In genomic region chrX:20254712-20255299, GRCh38 we compare ENCODE assay signal across 2 cellular contexts.
A peak's percentile ranks its signal among the peaks of the same experiment; 100 is the strongest.
TF ChIP-seq lines count a peak whose summit lies in the region.

No MANE protein-coding gene starts in this region.

TF ChIP-seq in IMR-90, 13 proteins besides CTCF, POLR2A, EP300 and RAD21:
- peak; percentile 77 for TF ChIP-seq MAFK (IDR thresholded peaks at IDR 0.05; ENCODE audit: low read depth, low read length)
- no peak for TF ChIP-seq RCOR1 (IDR thresholded peaks at IDR 0.05; ENCODE audit: insufficient replicate concordance, low read length)
- TF ChIP-seq NFE2L2 (IDR thresholded peaks at IDR 0.05; ENCODE audit: low read depth, low read length), result peak; percentile 93
- no peak for TF ChIP-seq FOS (IDR thresholded peaks at IDR 0.05; ENCODE audit: low read depth, low read length)

TF ChIP-seq in K562, 482 proteins besides CTCF, POLR2A, EP300 and RAD21:
- TF ChIP-seq MEIS2 (IDR thresholded peaks at IDR 0.05; ENCODE audit: partially characterized antibody) (no peak), TRIM24 (IDR thresholded peaks at IDR 0.05) (0 out of 4 replicates have a peak, but pooled peaks of 1 of the 2 experiments have one; percentile 12), NFE2L1 (tag; IDR thresholded peaks at IDR 0.05; ENCODE audit: borderline replicate concordance, low read depth) (peak; percentile 81), NFYB (IDR thresholded peaks at IDR 0.05; ENCODE audit: extremely low read depth, insufficient read length) (no peak), MAFG (tag; conservative IDR thresholded peaks at IDR 0.05) (peak; percentile 90), DPF2 (IDR thresholded peaks at IDR 0.05) (0 out of 2 replicates have a peak, but pooled peaks have one; percentile 29), RAD51 (IDR thresholded peaks at IDR 0.05; ENCODE audit: borderline replicate concordance, low read depth) (no peak), MAFF (IDR thresholded peaks at IDR 0.05; ENCODE audit: low read length) (peak; percentile 81), MYBL2 (IDR thresholded peaks at IDR 0.05; ENCODE audit: low read depth) (no peak), MYBL2 (CRISPR knock-in tag; IDR thresholded peaks at IDR 0.05; ENCODE audit: borderline replicate concordance) (no peak), NR2C2 (CRISPR knock-in tag; IDR thresholded peaks at IDR 0.05) (no peak), NR2C2 (tag; IDR thresholded peaks at IDR 0.05) (no peak), C11orf30 (IDR thresholded peaks at IDR 0.05; ENCODE audit: low read depth) (peak; percentile 85), ZNF316 (IDR thresholded peaks at IDR 0.05) (peak; percentile 95), RNF2 (IDR thresholded peaks at IDR 0.05) (no peak), CBX2 (IDR thresholded peaks at IDR 0.05; ENCODE audit: insufficient read depth, low read length, poor library complexity, severe bottlenecking) (no peak), ZNF436 (CRISPR knock-in tag; IDR thresholded peaks at IDR 0.05) (no peak), ZNF766 (CRISPR knock-in tag; conservative IDR thresholded peaks at IDR 0.05) (no peak), NFE2 (IDR thresholded peaks at IDR 0.05; ENCODE audit: low read depth) (peak; percentile 82), ZNF282 (CRISPR knock-in tag; IDR thresholded peaks at IDR 0.05) (no peak), PHB2 (IDR thresholded peaks at IDR 0.05; ENCODE audit: low read depth) (no peak), ERF (CRISPR knock-in tag; IDR thresholded peaks at IDR 0.05) (no peak), CEBPG (CRISPR knock-in tag; IDR thresholded peaks at IDR 0.05) (no peak), CEBPG (tag; conservative IDR thresholded peaks at IDR 0.05 in 1 of 2, IDR thresholded peaks at IDR 0.05 in 1 of 2) (no peak), MAFK (IDR thresholded peaks at IDR 0.05; ENCODE audit: low read length) (peak; percentile 68; the same call in 1 of the 2 replicates), NFIC (IDR thresholded peaks at IDR 0.05) (peak; percentile 50; the same call in 1 of the 2 replicates), NFATC3 (IDR thresholded peaks at IDR 0.05) (no peak), NFIX (CRISPR knock-in tag; IDR thresholded peaks at IDR 0.05; ENCODE audit: low read depth) (no peak), ZNF23 (CRISPR knock-in tag; IDR thresholded peaks at IDR 0.05) (no peak), LCOR (CRISPR knock-in tag; IDR thresholded peaks at IDR 0.05) (no peak)
- TF ChIP-seq, protein P1, sequence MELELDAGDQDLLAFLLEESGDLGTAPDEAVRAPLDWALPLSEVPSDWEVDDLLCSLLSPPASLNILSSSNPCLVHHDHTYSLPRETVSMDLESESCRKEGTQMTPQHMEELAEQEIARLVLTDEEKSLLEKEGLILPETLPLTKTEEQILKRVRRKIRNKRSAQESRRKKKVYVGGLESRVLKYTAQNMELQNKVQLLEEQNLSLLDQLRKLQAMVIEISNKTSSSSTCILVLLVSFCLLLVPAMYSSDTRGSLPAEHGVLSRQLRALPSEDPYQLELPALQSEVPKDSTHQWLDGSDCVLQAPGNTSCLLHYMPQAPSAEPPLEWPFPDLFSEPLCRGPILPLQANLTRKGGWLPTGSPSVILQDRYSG (tag; conservative IDR thresholded peaks at IDR 0.05; ENCODE audit: low read depth), result no peak
- TF ChIP-seq, protein P2, sequence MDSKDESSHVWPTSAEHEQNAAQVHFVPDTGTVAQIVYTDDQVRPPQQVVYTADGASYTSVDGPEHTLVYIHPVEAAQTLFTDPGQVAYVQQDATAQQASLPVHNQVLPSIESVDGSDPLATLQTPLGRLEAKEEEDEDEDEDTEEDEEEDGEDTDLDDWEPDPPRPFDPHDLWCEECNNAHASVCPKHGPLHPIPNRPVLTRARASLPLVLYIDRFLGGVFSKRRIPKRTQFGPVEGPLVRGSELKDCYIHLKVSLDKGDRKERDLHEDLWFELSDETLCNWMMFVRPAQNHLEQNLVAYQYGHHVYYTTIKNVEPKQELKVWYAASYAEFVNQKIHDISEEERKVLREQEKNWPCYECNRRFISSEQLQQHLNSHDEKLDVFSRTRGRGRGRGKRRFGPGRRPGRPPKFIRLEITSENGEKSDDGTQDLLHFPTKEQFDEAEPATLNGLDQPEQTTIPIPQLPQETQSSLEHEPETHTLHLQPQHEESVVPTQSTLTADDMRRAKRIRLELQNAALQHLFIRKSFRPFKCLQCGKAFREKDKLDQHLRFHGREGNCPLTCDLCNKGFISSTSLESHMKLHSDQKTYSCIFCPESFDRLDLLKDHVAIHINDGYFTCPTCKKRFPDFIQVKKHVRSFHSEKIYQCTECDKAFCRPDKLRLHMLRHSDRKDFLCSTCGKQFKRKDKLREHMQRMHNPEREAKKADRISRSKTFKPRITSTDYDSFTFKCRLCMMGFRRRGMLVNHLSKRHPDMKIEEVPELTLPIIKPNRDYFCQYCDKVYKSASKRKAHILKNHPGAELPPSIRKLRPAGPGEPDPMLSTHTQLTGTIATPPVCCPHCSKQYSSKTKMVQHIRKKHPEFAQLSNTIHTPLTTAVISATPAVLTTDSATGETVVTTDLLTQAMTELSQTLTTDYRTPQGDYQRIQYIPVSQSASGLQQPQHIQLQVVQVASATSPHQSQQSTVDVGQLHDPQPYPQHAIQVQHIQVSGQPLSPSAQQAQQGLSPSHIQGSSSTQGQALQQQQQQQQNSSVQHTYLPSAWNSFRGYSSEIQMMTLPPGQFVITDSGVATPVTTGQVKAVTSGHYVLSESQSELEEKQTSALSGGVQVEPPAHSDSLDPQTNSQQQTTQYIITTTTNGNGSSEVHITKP (IDR thresholded peaks at IDR 0.05; ENCODE audit: partially characterized antibody), result peak; percentile 81
- TF ChIP-seq, protein P3, sequence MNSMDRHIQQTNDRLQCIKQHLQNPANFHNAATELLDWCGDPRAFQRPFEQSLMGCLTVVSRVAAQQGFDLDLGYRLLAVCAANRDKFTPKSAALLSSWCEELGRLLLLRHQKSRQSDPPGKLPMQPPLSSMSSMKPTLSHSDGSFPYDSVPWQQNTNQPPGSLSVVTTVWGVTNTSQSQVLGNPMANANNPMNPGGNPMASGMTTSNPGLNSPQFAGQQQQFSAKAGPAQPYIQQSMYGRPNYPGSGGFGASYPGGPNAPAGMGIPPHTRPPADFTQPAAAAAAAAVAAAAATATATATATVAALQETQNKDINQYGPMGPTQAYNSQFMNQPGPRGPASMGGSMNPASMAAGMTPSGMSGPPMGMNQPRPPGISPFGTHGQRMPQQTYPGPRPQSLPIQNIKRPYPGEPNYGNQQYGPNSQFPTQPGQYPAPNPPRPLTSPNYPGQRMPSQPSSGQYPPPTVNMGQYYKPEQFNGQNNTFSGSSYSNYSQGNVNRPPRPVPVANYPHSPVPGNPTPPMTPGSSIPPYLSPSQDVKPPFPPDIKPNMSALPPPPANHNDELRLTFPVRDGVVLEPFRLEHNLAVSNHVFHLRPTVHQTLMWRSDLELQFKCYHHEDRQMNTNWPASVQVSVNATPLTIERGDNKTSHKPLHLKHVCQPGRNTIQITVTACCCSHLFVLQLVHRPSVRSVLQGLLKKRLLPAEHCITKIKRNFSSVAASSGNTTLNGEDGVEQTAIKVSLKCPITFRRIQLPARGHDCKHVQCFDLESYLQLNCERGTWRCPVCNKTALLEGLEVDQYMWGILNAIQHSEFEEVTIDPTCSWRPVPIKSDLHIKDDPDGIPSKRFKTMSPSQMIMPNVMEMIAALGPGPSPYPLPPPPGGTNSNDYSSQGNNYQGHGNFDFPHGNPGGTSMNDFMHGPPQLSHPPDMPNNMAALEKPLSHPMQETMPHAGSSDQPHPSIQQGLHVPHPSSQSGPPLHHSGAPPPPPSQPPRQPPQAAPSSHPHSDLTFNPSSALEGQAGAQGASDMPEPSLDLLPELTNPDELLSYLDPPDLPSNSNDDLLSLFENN (IDR thresholded peaks at IDR 0.05; ENCODE audit: low read depth in 2 of 2, low read length in 2 of 2), result no peak
